In the genomic region with DNA sequence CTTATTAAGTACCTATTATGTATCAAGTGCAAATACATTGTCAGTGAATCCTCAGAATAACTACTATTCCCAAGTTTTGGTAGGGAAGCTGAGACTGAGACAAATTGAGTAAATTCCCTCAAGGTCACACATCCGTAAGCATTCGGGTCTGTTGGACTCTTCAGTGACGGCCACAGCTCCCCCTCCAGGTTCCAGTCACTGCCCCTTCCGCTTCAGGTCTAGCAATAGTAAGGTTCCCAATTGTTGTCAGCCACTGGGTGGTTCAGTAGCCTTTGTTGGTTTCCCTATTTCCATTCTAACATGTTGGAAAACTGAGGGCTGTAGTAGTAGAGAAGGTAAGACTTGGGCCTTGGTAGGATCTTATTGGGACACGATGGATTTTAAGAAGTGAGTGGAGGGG, we compare ENCODE assay signal across 20 cellular contexts. TPM values are rescaled to one million over a fixed set of nuclear protein-coding genes. Genes with fewer than 3 reads are reported as not detected.
DNase-seq lines count a peak whose midpoint lies in the region; ATAC-seq and TF ChIP-seq lines count a peak whose summit lies in the region.
"Had no signal": no experiment of that assay in that cellular context is flagged by ENCODE, and none has a peak within 500 bp of the region (broad histone marks: within the 10 kb centered on the region; RNA-seq: fewer than 3 reads in every experiment).

No MANE protein-coding gene starts in this region.

- H3K9me3 ChIP-seq in BLaER1 = no peaks in the 10 kb centered on the region
- no peaks in the 10 kb centered on the region for H3K9me3 ChIP-seq in CD4-positive, alpha-beta T cell (ENCODE audit: control insufficient read depth, low read length)
- H3K9me3 ChIP-seq in thyroid gland = no peaks in the 10 kb centered on the region
- H3K9me3 ChIP-seq: MG63 had no signal

- H3K27ac ChIP-seq in BLaER1 (no peak overlapping the region), thyroid gland (no peak overlapping the region)
- no peak overlapping the region for H3K27ac ChIP-seq in CD4-positive, alpha-beta T cell (ENCODE audit: low read depth, low read length)
- H3K27ac ChIP-seq: RWPE1 had no signal

- intact Hi-C loops in CD4-positive, alpha-beta T cell (cut with DNase I, micrococcal nuclease) = no loop called here
- intact Hi-C loops in activated T-helper 2 cell treated with anti-CD3 and anti-CD28 coated beads, Interferon-gamma antibody, Interleukin-2, Interleukin-4, amounts not matched to agents 10 μg/mL and 5 μg/mL and 100 μg/mL, durations not matched to agents 14 hours and 24 hours and 36 hours (cut with micrococcal nuclease) = no loop called here
- intact Hi-C loops in thyroid gland (cut with DNase I) = no loop called here

- POLR2A ChIA-PET in CD4-positive, alpha-beta T cell (lab: Charles Lee) = no interaction called here

- peaks cover 78% of the 10 kb centered on the region for H4K20me1 ChIP-seq in BLaER1

- no peaks in the 10 kb centered on the region for H3K27me3 ChIP-seq in BLaER1
- H3K27me3 ChIP-seq in CD4-positive, alpha-beta T cell (ENCODE audit: control insufficient read depth, insufficient read depth, low read length) = no peaks in the 10 kb centered on the region
- H3K27me3 ChIP-seq in thyroid gland = no peaks in the 10 kb centered on the region
- H3K27me3 ChIP-seq: MG63 had no signal

- peaks cover 81% of the 10 kb centered on the region for H3K36me3 Mint-ChIP-seq in CD4-positive, alpha-beta T cell (ENCODE audit: low read depth)
- peaks cover 15% of the 10 kb centered on the region for H3K36me3 Mint-ChIP-seq in activated T-helper 2 cell treated with anti-CD3 and anti-CD28 coated beads, Interferon-gamma antibody, Interleukin-2, Interleukin-4, amounts not matched to agents 10 μg/mL and 5 μg/mL and 100 μg/mL, durations not matched to agents 14 hours and 24 hours and 36 hours (ENCODE audit: low read depth)
- peaks cover 35% of the 10 kb centered on the region for H3K36me3 Mint-ChIP-seq in memory B cell
- peaks cover 0 to 5% of the 10 kb centered on the region in 2 donors for H3K36me3 Mint-ChIP-seq in activated T-cell treated with anti-CD3 and anti-CD28 coated beads, Interleukin-2, amount 50 U/mL, for 72 hours (ENCODE audit: insufficient read depth in 2 of 2)

- CTCF ChIA-PET in CD4-positive, alpha-beta T cell (lab: Charles Lee) = interaction anchor here (1.4 to 1.7 kb wide), 2 partner anchors 87 to 225 kb away, joined by 3 to 4 read pairs; no protein-coding TSS in a partner anchor

- TF ChIP-seq CTCF in CD4-positive, alpha-beta T cell (IDR thresholded peaks at IDR 0.05) = no peak
- TF ChIP-seq CTCF in thyroid gland (IDR thresholded peaks at IDR 0.05) = no peak

- no peak overlapping the region for H3K4me3 ChIP-seq in BLaER1
- H3K4me3 ChIP-seq in thyroid gland (replicated peaks in 1 of 3) = no peak overlapping the region
- H3K4me3 ChIP-seq: GM12878, MG63 had no signal

- WGBS in thyroid gland, 2 donors = 95 to 96% methylated on average over 5 of the region's 5 CpGs

- peak overlapping the region; percentile 17 for H3K4me2 ChIP-seq in BLaER1

- ATAC-seq in CD4-positive, alpha-beta T cell (ENCODE audit: poor library complexity) = no peak
- no peak for ATAC-seq in memory B cell (ENCODE audit: low read depth)
- no peak for ATAC-seq in activated T-cell treated with anti-CD3 and anti-CD28 coated beads, Interleukin-2, amount 50 U/mL, for 72 hours (replicated peaks in 1 of 2)
- ATAC-seq: GM12878, PC-3 had no signal

- H3K4me1 Mint-ChIP-seq in CD4-positive, alpha-beta T cell (ENCODE audit: low read depth) = peaks cover 67% of the 10 kb centered on the region
- H3K4me1 Mint-ChIP-seq in activated T-helper 2 cell treated with anti-CD3 and anti-CD28 coated beads, Interferon-gamma antibody, Interleukin-2, Interleukin-4, amounts not matched to agents 10 μg/mL and 5 μg/mL and 100 μg/mL, durations not matched to agents 14 hours and 24 hours and 36 hours (ENCODE audit: low read depth) = peaks cover 16% of the 10 kb centered on the region
- peaks cover 17% of the 10 kb centered on the region for H3K4me1 Mint-ChIP-seq in memory B cell
- peaks cover 53% of the 10 kb centered on the region for H3K4me1 Mint-ChIP-seq in activated T-cell treated with anti-CD3 and anti-CD28 coated beads, Interleukin-2, amount 50 U/mL, for 72 hours (ENCODE audit: low read depth)

- H3K9me3 Mint-ChIP-seq in CD4-positive, alpha-beta T cell = no peaks in the 10 kb centered on the region
- no peaks in the 10 kb centered on the region for H3K9me3 Mint-ChIP-seq in activated T-helper 2 cell treated with anti-CD3 and anti-CD28 coated beads, Interferon-gamma antibody, Interleukin-2, Interleukin-4, amounts not matched to agents 10 μg/mL and 5 μg/mL and 100 μg/mL, durations not matched to agents 14 hours and 24 hours and 36 hours
- no peaks in the 10 kb centered on the region for H3K9me3 Mint-ChIP-seq in memory B cell
- H3K9me3 Mint-ChIP-seq in activated T-cell treated with anti-CD3 and anti-CD28 coated beads, Interleukin-2, amount 50 U/mL, for 72 hours = no peaks in the 10 kb centered on the region
- H3K9me3 Mint-ChIP-seq: HFFc6 had no signal

- H3K9ac ChIP-seq in BLaER1 = no peak overlapping the region

- no peak for DNase-seq in CD4-positive, alpha-beta T cell
- DNase-seq in activated T-helper 2 cell treated with anti-CD3 and anti-CD28 coated beads, Interferon-gamma antibody, Interleukin-2, Interleukin-4, amounts not matched to agents 10 μg/mL and 5 μg/mL and 100 μg/mL, durations not matched to agents 14 hours and 24 hours and 36 hours (ENCODE audit: low spot score) = no peak
- no peak for DNase-seq in memory B cell (ENCODE audit: low spot score in 2 of 2)
- no peak for DNase-seq in activated T-cell treated with anti-CD3 and anti-CD28 coated beads, Interleukin-2, amount 50 U/mL, for 72 hours
- DNase-seq in superior temporal gyrus (ENCODE audit: extremely low spot score) = no peak
- DNase-seq in thyroid gland = no peak
- no peak for DNase-seq in stimulated activated CD4-positive, alpha-beta T cell treated with anti-CD3 and anti-CD28 coated beads, Interleukin-2, amount 100 ng/mL, for 48 hours
- DNase-seq: DND-41, GDM1, HFFc6, Karpas-422, MG63, NCI-H1092, NCI-H2081 treated with DMSO at 0.1 percent for 48 hours, NCI-H510A, NCI-H82, PC-3 had no signal

- no peaks in the 10 kb centered on the region for H3K27me3 Mint-ChIP-seq in CD4-positive, alpha-beta T cell
- H3K27me3 Mint-ChIP-seq in activated T-helper 2 cell treated with anti-CD3 and anti-CD28 coated beads, Interferon-gamma antibody, Interleukin-2, Interleukin-4, amounts not matched to agents 10 μg/mL and 5 μg/mL and 100 μg/mL, durations not matched to agents 14 hours and 24 hours and 36 hours (ENCODE audit: low read depth) = no peaks in the 10 kb centered on the region
- no peaks in the 10 kb centered on the region for H3K27me3 Mint-ChIP-seq in memory B cell
- H3K27me3 Mint-ChIP-seq in activated T-cell treated with anti-CD3 and anti-CD28 coated beads, Interleukin-2, amount 50 U/mL, for 72 hours (ENCODE audit: low read depth) = no peaks in the 10 kb centered on the region

- TF ChIP-seq POLR2A in thyroid gland (IDR thresholded peaks at IDR 0.05) = no peak

- H3K27ac Mint-ChIP-seq in CD4-positive, alpha-beta T cell = peak overlapping the region; percentile 87
- H3K27ac Mint-ChIP-seq in activated T-helper 2 cell treated with anti-CD3 and anti-CD28 coated beads, Interferon-gamma antibody, Interleukin-2, Interleukin-4, amounts not matched to agents 10 μg/mL and 5 μg/mL and 100 μg/mL, durations not matched to agents 14 hours and 24 hours and 36 hours = peak overlapping the region; percentile 19
- peak overlapping the region; percentile 16 for H3K27ac Mint-ChIP-seq in memory B cell
- H3K27ac Mint-ChIP-seq in activated T-cell treated with anti-CD3 and anti-CD28 coated beads, Interleukin-2, amount 50 U/mL, for 72 hours = no peak overlapping the region
- H3K27ac Mint-ChIP-seq: HFFc6 had no signal

- H3K4me1 ChIP-seq in BLaER1 (peaks cover 12% of the 10 kb centered on the region), thyroid gland (peaks cover 5 to 11% of the 10 kb centered on the region in 2 donors)

- peaks cover 58% of the 10 kb centered on the region for H3K36me3 ChIP-seq in BLaER1
- no peaks in the 10 kb centered on the region for H3K36me3 ChIP-seq in thyroid gland
- H3K36me3 ChIP-seq: MG63 had no signal

- H3K4me3 Mint-ChIP-seq in CD4-positive, alpha-beta T cell = no peak overlapping the region
- no peak overlapping the region for H3K4me3 Mint-ChIP-seq in activated T-helper 2 cell treated with anti-CD3 and anti-CD28 coated beads, Interferon-gamma antibody, Interleukin-2, Interleukin-4, amounts not matched to agents 10 μg/mL and 5 μg/mL and 100 μg/mL, durations not matched to agents 14 hours and 24 hours and 36 hours (ENCODE audit: low read depth)
- H3K4me3 Mint-ChIP-seq in memory B cell = no peak overlapping the region
- H3K4me3 Mint-ChIP-seq in activated T-cell treated with anti-CD3 and anti-CD28 coated beads, Interleukin-2, amount 50 U/mL, for 72 hours = no peak overlapping the region
- H3K4me3 Mint-ChIP-seq: HFFc6 had no signal

RNA-seq across cellular contexts. Expression of gene TNRC6B, which starts 54.9 kb away (rescaled TPM):
- total RNA-seq in CD4-positive, alpha-beta T cell = 100 to 1,000 TPM; 110 to 111 TPM
- total RNA-seq in activated T-helper 2 cell treated with anti-CD3 and anti-CD28 coated beads, Interferon-gamma antibody, Interleukin-2, Interleukin-4, amounts not matched to agents 10 μg/mL and 5 μg/mL and 100 μg/mL, durations not matched to agents 14 hours and 24 hours and 36 hours = 28.0 and 34.1 TPM in 2 replicates
- total RNA-seq in activated T-cell treated with anti-CD3 and anti-CD28 coated beads, Interleukin-2, amount 50 U/mL, for 72 hours = 10 to 100 TPM; 62.5 to 65.3 TPM
- 100 to 1,000 TPM in 2 of 4 donors, 10 to 100 TPM in 2; 46.1 to 202 (median 114) TPM for total RNA-seq in thyroid gland
